ENCODE assay signal across 9 cellular contexts in genomic region chr17:80456465-80457235, GRCh38. TPM values are rescaled to one million over a fixed set of nuclear protein-coding genes. Genes with fewer than 3 reads are reported as not detected.
DNase-seq lines count a peak whose midpoint lies in the region; ATAC-seq and TF ChIP-seq lines count a peak whose summit lies in the region.
"Had no signal": no experiment of that assay in that cellular context is flagged by ENCODE, and none has a peak within 500 bp of the region (broad histone marks: within the 10 kb centered on the region; RNA-seq: fewer than 3 reads in every experiment).

No MANE protein-coding gene starts in this region.

- peaks cover 18% of the 10 kb centered on the region for H3K4me1 ChIP-seq in ovary (ENCODE audit: insufficient read depth)
- H3K4me1 ChIP-seq in PC-3 (ENCODE audit: insufficient read depth, low read length): peaks cover 20% of the 10 kb centered on the region

- no peaks in the 10 kb centered on the region for H3F3A ChIP-seq in PC-3 (ENCODE audit: low read length, unreplicated experiment)

- no peak overlapping the region for H3K4me2 ChIP-seq in PC-3 (ENCODE audit: low read length)

- TF ChIP-seq CTCF in ovary (IDR thresholded peaks at IDR 0.05) (no peak), PC-3 (conservative IDR thresholded peaks at IDR 0.05; ENCODE audit: low read depth, low read length) (no peak)

- H3K9me3 ChIP-seq in ovary (no peaks in the 10 kb centered on the region), PC-3 (ENCODE audit: low read length) (no peaks in the 10 kb centered on the region)
- H3K9me3 ChIP-seq: SK-N-SH had no signal

- 6 to 16% (median 12%) methylated on average over 20 to 21 of the region's 21 CpGs for WGBS in ovary, 3 donors

- no peak for TF ChIP-seq POLR2A in ovary (IDR thresholded peaks at IDR 0.05)

- H3K79me2 ChIP-seq in PC-3 (ENCODE audit: low read length): no peaks in the 10 kb centered on the region

- intact Hi-C loops in ovary (cut with DNase I): no loop called here
- intact Hi-C loops in PC-3 (cut with micrococcal nuclease): loop anchor here (10.0 kb wide), 1 partner anchor 438 kb away; no protein-coding TSS in a partner anchor

- DNase-seq in EH (ENCODE audit: low read depth) (peak; percentile 22), MV-4-11 (lab: John Stamatoyannopoulos, UW) (peak; percentile 53), fibroblast of gingiva (ENCODE audit: low read depth) (peak; percentile 18), ovary (peak; percentile 61 to 81 (median 67)), PC-3 (no peak), NCI-H1092 treated with DMSO at 0.1 percent for 48 hours (lab: John Stamatoyannopoulos, UW) (no peak)
- DNase-seq: NCI-H2171, SK-N-SH had no signal

- H3K27ac ChIP-seq in ovary: peak overlapping the region; percentile 1 to 98
- H3K27ac ChIP-seq in PC-3 (ENCODE audit: low read length): no peak overlapping the region

- no peak overlapping the region for H3K4me3 ChIP-seq in ovary
- no peak overlapping the region for H3K4me3 ChIP-seq in PC-3 (ENCODE audit: low read length)

- BruUV-seq in PC-3 (replicated peaks; lab: Mats Ljungman, UMichigan): no TSS peak

- no peak overlapping the region for H2AFZ ChIP-seq in PC-3 (ENCODE audit: low read length)

- no peaks in the 10 kb centered on the region for H3K9me2 ChIP-seq in PC-3 (replicated peaks; ENCODE audit: low read length)
- H3K9me2 ChIP-seq: SK-N-SH had no signal

- no peak overlapping the region for H3K9ac ChIP-seq in PC-3 (ENCODE audit: low read length)
- H3K9ac ChIP-seq: SK-N-SH had no signal

- no peak for TF ChIP-seq EP300 in ovary (IDR thresholded peaks at IDR 0.05)

- H3K27me3 ChIP-seq in ovary (no peaks in the 10 kb centered on the region), PC-3 (ENCODE audit: low read length) (no peaks in the 10 kb centered on the region)

- ATAC-seq in PC-3 (no peak), HG03457 (IDR thresholded peaks at IDR 0.05; ENCODE audit: unreplicated experiment) (no peak)

- H3K36me3 ChIP-seq in ovary: no peaks in the 10 kb centered on the region
- no peaks in the 10 kb centered on the region for H3K36me3 ChIP-seq in PC-3 (ENCODE audit: low read depth, low read length)

- CTCF ChIA-PET in PC-3 (lab: Charles Lee): no interaction called here

- POLR2A ChIA-PET in PC-3 (lab: Charles Lee; ENCODE audit: unreplicated experiment): no interaction called here

- H4K20me1 ChIP-seq in PC-3 (ENCODE audit: low read length): no peaks in the 10 kb centered on the region

RNA-seq across cellular contexts. Expression of gene NPTX1, which starts 19.8 kb away (rescaled TPM):
- total RNA-seq in ovary (10 to 100 TPM in 1 of 7 donors, under 1 TPM in 5, not detected in 1; 0.10 to 19.8 (median 0.51) TPM), PC-3 (2014; rRNA removed) (0.55 and 4.3 TPM in 2 replicates)
- polyA plus RNA-seq in ovary: under 1 TPM; 0.02 to 0.18 TPM

RNA-seq across cellular contexts. Expression of gene ENDOV, which starts 41.7 kb away (rescaled TPM):
- total RNA-seq in ovary: 10 to 100 TPM; 16.3 to 24.1 (median 21.3) TPM
- 10 to 100 TPM in 1 of 2 donors, 1 to 10 TPM in 1; 8.9 to 18.0 TPM for polyA plus RNA-seq in ovary
- 57.9 and 59.3 TPM in 2 replicates for total RNA-seq in PC-3 (2014; rRNA removed)

Comparison
In these comparisons a context has a peak if more than half of its experiments do, and no peak if none do; other contexts are left out.
1. DNase-seq: peak in EH (single experiment), MV-4-11 (single experiment), fibroblast of gingiva (single experiment) and ovary (5 of 5); none in PC-3 (single experiment) and NCI-H1092 treated with DMSO at 0.1 percent for 48 hours (single experiment).